In the genomic region with DNA sequence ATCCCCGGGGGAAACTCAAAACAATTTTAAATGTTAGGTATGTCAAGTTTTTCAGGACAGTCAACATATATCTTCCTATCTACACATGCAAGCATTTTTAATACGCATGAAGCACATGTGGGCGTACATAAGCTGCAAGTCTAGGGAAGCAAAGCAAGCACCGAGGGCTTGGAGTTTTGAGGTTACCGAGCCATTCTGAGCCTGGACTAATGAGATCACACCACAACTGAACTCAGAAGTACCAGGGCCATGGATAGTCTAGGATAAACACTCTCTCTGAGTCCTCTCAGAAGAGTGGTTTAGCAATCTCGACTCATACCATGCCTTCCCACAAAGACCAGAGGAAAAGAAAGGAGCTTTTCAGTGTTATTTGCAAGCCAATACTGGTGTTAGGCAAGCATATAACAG, we compare ENCODE assay signal across 8 cellular contexts.
A peak's percentile ranks its signal among the peaks of the same experiment; 100 is the strongest.
DNase-seq lines count a peak whose midpoint lies in the region; ATAC-seq and TF ChIP-seq lines count a peak whose summit lies in the region.

No MANE protein-coding gene starts in this region.

- no peaks in the 10 kb centered on the region for H3K36me3 Mint-ChIP-seq in CD4-positive, CD25-positive, alpha-beta regulatory T cell
- peaks cover 30% of the 10 kb centered on the region for H3K36me3 Mint-ChIP-seq in activated T-helper 1 cell treated with anti-CD3 and anti-CD28 coated beads, Interleukin-12 subunit alpha, Interleukin-12 subunit beta, Interleukin-2, Interleukin-4 antibody, amounts not matched to agents 30 ng/mL and 10 ng/mL and 1 ng/mL, durations not matched to agents 14 hours and 24 hours and 36 hours (ENCODE audit: low read depth)

- H3K4me1 ChIP-seq in CD4-positive, CD25-positive, alpha-beta regulatory T cell (ENCODE audit: control insufficient read depth, insufficient read depth, low read length, poor library complexity, severe bottlenecking): peaks cover 10% of the 10 kb centered on the region
- no peaks in the 10 kb centered on the region for H3K4me1 ChIP-seq in uterus

- intact Hi-C loops in activated T-helper 1 cell treated with anti-CD3 and anti-CD28 coated beads, Interleukin-12 subunit alpha, Interleukin-12 subunit beta, Interleukin-2, Interleukin-4 antibody, amounts not matched to agents 30 ng/mL and 10 ng/mL and 1 ng/mL, durations not matched to agents 14 hours and 24 hours and 36 hours (cut with micrococcal nuclease): no loop called here
- intact Hi-C loops in uterus (cut with DNase I; ENCODE audit: low total_unique reads): no loop called here

- peak overlapping the region in 2 of 4 donors; percentile 71 to 78 for H3K4me3 Mint-ChIP-seq in CD4-positive, CD25-positive, alpha-beta regulatory T cell
- peak overlapping the region; percentile 68 for H3K4me3 Mint-ChIP-seq in activated T-helper 1 cell treated with anti-CD3 and anti-CD28 coated beads, Interleukin-12 subunit alpha, Interleukin-12 subunit beta, Interleukin-2, Interleukin-4 antibody, amounts not matched to agents 30 ng/mL and 10 ng/mL and 1 ng/mL, durations not matched to agents 14 hours and 24 hours and 36 hours

- H3K36me3 ChIP-seq in CD4-positive, CD25-positive, alpha-beta regulatory T cell (ENCODE audit: control insufficient read depth, insufficient read depth, low read length): no peaks in the 10 kb centered on the region
- H3K36me3 ChIP-seq in uterus: no peaks in the 10 kb centered on the region

- peak overlapping the region; percentile 62 for H3K4me3 ChIP-seq in CD4-positive, CD25-positive, alpha-beta regulatory T cell (ENCODE audit: low read depth, low read length)
- H3K4me3 ChIP-seq in uterus: no peak overlapping the region

- peaks cover 11 to 20% (median 18%) of the 10 kb centered on the region in 4 donors for H3K4me1 Mint-ChIP-seq in CD4-positive, CD25-positive, alpha-beta regulatory T cell
- H3K4me1 Mint-ChIP-seq in activated T-helper 1 cell treated with anti-CD3 and anti-CD28 coated beads, Interleukin-12 subunit alpha, Interleukin-12 subunit beta, Interleukin-2, Interleukin-4 antibody, amounts not matched to agents 30 ng/mL and 10 ng/mL and 1 ng/mL, durations not matched to agents 14 hours and 24 hours and 36 hours (ENCODE audit: low read depth): peaks cover 58% of the 10 kb centered on the region

- no peak for TF ChIP-seq POLR2A in uterus (IDR thresholded peaks at IDR 0.05)

- peak overlapping the region in 2 of 3 donors; percentile 18 to 48 for H3K27ac Mint-ChIP-seq in CD4-positive, CD25-positive, alpha-beta regulatory T cell
- peak overlapping the region; percentile 95 for H3K27ac Mint-ChIP-seq in activated T-helper 1 cell treated with anti-CD3 and anti-CD28 coated beads, Interleukin-12 subunit alpha, Interleukin-12 subunit beta, Interleukin-2, Interleukin-4 antibody, amounts not matched to agents 30 ng/mL and 10 ng/mL and 1 ng/mL, durations not matched to agents 14 hours and 24 hours and 36 hours

- H3K27me3 Mint-ChIP-seq in CD4-positive, CD25-positive, alpha-beta regulatory T cell: peaks cover 29% of the 10 kb centered on the region
- H3K27me3 Mint-ChIP-seq in activated T-helper 1 cell treated with anti-CD3 and anti-CD28 coated beads, Interleukin-12 subunit alpha, Interleukin-12 subunit beta, Interleukin-2, Interleukin-4 antibody, amounts not matched to agents 30 ng/mL and 10 ng/mL and 1 ng/mL, durations not matched to agents 14 hours and 24 hours and 36 hours (ENCODE audit: insufficient read depth): no peaks in the 10 kb centered on the region

- H3K9me3 Mint-ChIP-seq in CD4-positive, CD25-positive, alpha-beta regulatory T cell: peaks cover 0 to 4% (median 2%) of the 10 kb centered on the region in 7 donors
- H3K9me3 Mint-ChIP-seq in activated T-helper 1 cell treated with anti-CD3 and anti-CD28 coated beads, Interleukin-12 subunit alpha, Interleukin-12 subunit beta, Interleukin-2, Interleukin-4 antibody, amounts not matched to agents 30 ng/mL and 10 ng/mL and 1 ng/mL, durations not matched to agents 14 hours and 24 hours and 36 hours: peaks cover 21% of the 10 kb centered on the region

- no peak for ATAC-seq in CD4-positive, CD25-positive, alpha-beta regulatory T cell (ENCODE audit: low read depth in 2 of 2)
- peak; percentile 18 for ATAC-seq in HG02623 (IDR thresholded peaks at IDR 0.05; ENCODE audit: unreplicated experiment)
- ATAC-seq in left lobe of liver: peak; percentile 13

- H3K9me3 ChIP-seq in CD4-positive, CD25-positive, alpha-beta regulatory T cell (ENCODE audit: control insufficient read depth in 2 of 2, low read length in 2 of 2): peaks cover 6 to 8% of the 10 kb centered on the region in 2 experiments
- H3K9me3 ChIP-seq in uterus: no peaks in the 10 kb centered on the region

- TF ChIP-seq CTCF in uterus (IDR thresholded peaks at IDR 0.05): no peak

- no peak overlapping the region for H3K27ac ChIP-seq in CD4-positive, CD25-positive, alpha-beta regulatory T cell (ENCODE audit: insufficient read depth, low read length, poor library complexity, severe bottlenecking)
- H3K27ac ChIP-seq in uterus: peak overlapping the region; percentile 24 to 64

- DNase-seq in CD4-positive, CD25-positive, alpha-beta regulatory T cell: no peak
- no peak for DNase-seq in activated T-helper 1 cell treated with anti-CD3 and anti-CD28 coated beads, Interleukin-12 subunit alpha, Interleukin-12 subunit beta, Interleukin-2, Interleukin-4 antibody, amounts not matched to agents 30 ng/mL and 10 ng/mL and 1 ng/mL, durations not matched to agents 14 hours and 24 hours and 36 hours (ENCODE audit: low spot score)
- DNase-seq in left lobe of liver (ENCODE audit: low spot score): no peak
- DNase-seq in uterus: no peak
- no peak for DNase-seq in kidney glomerular epithelial cell (lab: John Stamatoyannopoulos, UW)
- no peak for DNase-seq in glomerular visceral epithelial cell (ENCODE audit: extremely low spot score)
- no peak for DNase-seq in T1000 (lab: John Stamatoyannopoulos, UW)

- H3K27me3 ChIP-seq in CD4-positive, CD25-positive, alpha-beta regulatory T cell (ENCODE audit: control insufficient read depth, insufficient read depth, low read length): no peaks in the 10 kb centered on the region
- no peaks in the 10 kb centered on the region for H3K27me3 ChIP-seq in uterus

Comparison
In these comparisons a context has a peak if more than half of its experiments do, and no peak if none do; other contexts are left out.
1. ATAC-seq: peak in HG02623 (single experiment) and left lobe of liver (single experiment); none in CD4-positive, CD25-positive, alpha-beta regulatory T cell (0 of 2).